Comparison of ENCODE assay signal across 24 cellular contexts in genomic region chr3:146739203-146739671, GRCh38.
DNase-seq lines count a peak whose midpoint lies in the region; ATAC-seq and TF ChIP-seq lines count a peak whose summit lies in the region.
"Had no signal": no experiment of that assay in that cellular context is flagged by ENCODE, and none has a peak within 500 bp of the region (broad histone marks: within the 10 kb centered on the region; RNA-seq: fewer than 3 reads in every experiment).

No MANE protein-coding gene starts in this region.

- no peaks in the 10 kb centered on the region for H3K27me3 ChIP-seq in DND-41 (ENCODE audit: insufficient read depth, low read length, poor library complexity)
- no peaks in the 10 kb centered on the region for H3K27me3 ChIP-seq in endodermal cell (ENCODE audit: control insufficient read depth, insufficient read depth, low read length, poor library complexity, severe bottlenecking)
- H3K27me3 ChIP-seq: right atrium auricular region had no signal

- DNase-seq in DND-41 = peak; percentile 89
- DNase-seq in Jurkat, Clone E6-1 (ENCODE audit: low read depth, low spot score) = peak; percentile 55
- DNase-seq in endodermal cell = peak; percentile 43
- DNase-seq in stimulated activated CD4-positive, alpha-beta T cell treated with anti-CD3 and anti-CD28 coated beads, Interleukin-15, amount 100 ng/mL, for 24 hours = no peak
- no peak for DNase-seq in activated naive CD4-positive, alpha-beta T cell treated with anti-CD3 and anti-CD28 coated beads, Interleukin-2, amount 50 U/mL, for 16 hours
- DNase-seq in NCI-H2171 treated with DMSO at 0.1 percent for 48 hours (lab: John Stamatoyannopoulos, UW) = no peak
- DNase-seq: activated naive CD4-positive, alpha-beta T cell treated with anti-CD3 and anti-CD28 coated beads for 36 hours; activated T-cell treated with anti-CD3 and anti-CD28 coated beads, Interleukin-2, amount 50 U/mL, for 48 hours; central memory CD4-positive, alpha-beta T cell; COR-L47; DMS79 treated with DMSO at 0.1 percent for 48 hours; erythroblast; H7; NCI-H187; NCI-H446; NK-92 treated with Interleukin-12 subunit alpha and Interleukin-12 subunit beta, amount 100 ng/mL, for 24 hours; stimulated activated CD4-positive, alpha-beta T cell treated with anti-CD3 and anti-CD28 coated beads, Interleukin-12 subunit alpha, Interleukin-12 subunit beta, amount 100 ng/mL, for 4 hours had no signal

- H3K9me3 ChIP-seq in DND-41 (ENCODE audit: insufficient read depth, low read length, severe bottlenecking) (peaks cover 16% of the 10 kb centered on the region), endodermal cell (ENCODE audit: control insufficient read depth, low read length) (peaks cover 5% of the 10 kb centered on the region)
- H3K9me3 ChIP-seq: A549, right atrium auricular region had no signal

- no peak overlapping the region for H3K27ac Mint-ChIP-seq in endodermal cell
- H3K27ac Mint-ChIP-seq: activated naive CD4-positive, alpha-beta T cell treated with anti-CD3 and anti-CD28 coated beads for 36 hours; IgD-negative memory B cell had no signal

- H3K27ac ChIP-seq in DND-41 (ENCODE audit: low read length) (peak overlapping the region; percentile 94), endodermal cell (ENCODE audit: low read depth, low read length) (no peak overlapping the region)
- H3K27ac ChIP-seq: A549, right atrium auricular region, RWPE1 had no signal

- peak; percentile 94 for ATAC-seq in DND-41 (ENCODE audit: insufficient read depth, low read depth)
- ATAC-seq in GM21515 (IDR thresholded peaks at IDR 0.05; ENCODE audit: unreplicated experiment) = peak; percentile 54
- no peak for ATAC-seq in HG03520 (IDR thresholded peaks at IDR 0.05; ENCODE audit: unreplicated experiment)
- ATAC-seq: A549 had no signal

- H3K36me3 ChIP-seq in DND-41 (ENCODE audit: insufficient read depth, low read length) (no peaks in the 10 kb centered on the region; the same call in 1 of the 2 replicates), endodermal cell (ENCODE audit: control insufficient read depth, insufficient read depth, low read length) (no peaks in the 10 kb centered on the region)
- H3K36me3 ChIP-seq: right atrium auricular region had no signal

- peak; percentile 28 for TF ChIP-seq CTCF in DND-41 (IDR thresholded peaks at IDR 0.05; ENCODE audit: borderline replicate concordance, extremely low read depth, low read length, poor library complexity, severe bottlenecking)
- no peak for TF ChIP-seq CTCF in endodermal cell (conservative IDR thresholded peaks at IDR 0.05)

- H3K4me3 Mint-ChIP-seq in endodermal cell = no peak overlapping the region
- H3K4me3 Mint-ChIP-seq: activated naive CD4-positive, alpha-beta T cell treated with anti-CD3 and anti-CD28 coated beads for 36 hours; IgD-negative memory B cell had no signal

- no peak overlapping the region for H3K4me3 ChIP-seq in DND-41 (ENCODE audit: low read depth in 1 of 2, low read length in 2 of 2)
- no peak overlapping the region for H3K4me3 ChIP-seq in Jurkat, Clone E6-1 (ENCODE audit: low read length)
- H3K4me3 ChIP-seq in endodermal cell (ENCODE audit: low read length) = no peak overlapping the region
- H3K4me3 ChIP-seq: A549, lung, right atrium auricular region had no signal

- H3K4me1 Mint-ChIP-seq in endodermal cell = no peaks in the 10 kb centered on the region
- H3K4me1 Mint-ChIP-seq: IgD-negative memory B cell had no signal

- WGBS in endodermal cell (ENCODE audit: insufficient coverage in 1 of 2, insufficient read length in 1 of 2), 2 experiments = 90 to 100% methylated on average over 2 to 6 of the region's 6 CpGs

- H3K27me3 Mint-ChIP-seq in endodermal cell (ENCODE audit: insufficient read depth) = no peaks in the 10 kb centered on the region
- H3K27me3 Mint-ChIP-seq: IgD-negative memory B cell had no signal

- H3K4me1 ChIP-seq in DND-41 (ENCODE audit: insufficient read depth, low read length) (peaks cover 46% of the 10 kb centered on the region), endodermal cell (ENCODE audit: control insufficient read depth, insufficient read depth, low read length) (no peaks in the 10 kb centered on the region)
- H3K4me1 ChIP-seq: A549, right atrium auricular region had no signal

- no peaks in the 10 kb centered on the region for H3K36me3 Mint-ChIP-seq in endodermal cell (ENCODE audit: low read depth)
- H3K36me3 Mint-ChIP-seq: IgD-negative memory B cell had no signal

- no peaks in the 10 kb centered on the region for H3K9me3 Mint-ChIP-seq in endodermal cell

- H3K4me2 ChIP-seq in DND-41 (ENCODE audit: insufficient read depth, low read length) = peak overlapping the region; percentile 31
- H3K4me2 ChIP-seq: A549 had no signal

- peak overlapping the region; percentile 52 for H3K9ac ChIP-seq in DND-41 (ENCODE audit: low read depth, low read length)
- H3K9ac ChIP-seq in endodermal cell (ENCODE audit: extremely low read depth, low read length, poor library complexity, severe bottlenecking) = no peak overlapping the region

- no peaks in the 10 kb centered on the region for H4K20me1 ChIP-seq in DND-41 (ENCODE audit: insufficient read depth, low read length)

- 0 out of 2 replicates have a peak overlapping the region, but pooled peaks have one; percentile 14 for H2AFZ ChIP-seq in DND-41 (ENCODE audit: low read depth, low read length)

- H3K79me2 ChIP-seq in DND-41 (ENCODE audit: insufficient read depth, low read length) = no peaks in the 10 kb centered on the region

Comparison
In these comparisons a context has a peak if more than half of its experiments do, and no peak if none do; other contexts are left out.
1. DNase-seq: peak in DND-41 (single experiment), Jurkat, Clone E6-1 (single experiment) and endodermal cell (single experiment); none in stimulated activated CD4-positive, alpha-beta T cell treated with anti-CD3 and anti-CD28 coated beads, Interleukin-15, amount 100 ng/mL, for 24 hours (single experiment), activated naive CD4-positive, alpha-beta T cell treated with anti-CD3 and anti-CD28 coated beads, Interleukin-2, amount 50 U/mL, for 16 hours (single experiment) and NCI-H2171 treated with DMSO at 0.1 percent for 48 hours (single experiment).